In genomic region chr7:44215531-44215930, GRCh38 we compare ENCODE assay signal across 17 cellular contexts. TPM values are rescaled to one million over a fixed set of nuclear protein-coding genes. Genes with fewer than 3 reads are reported as not detected.
DNase-seq lines count a peak whose midpoint lies in the region; ATAC-seq and TF ChIP-seq lines count a peak whose summit lies in the region.
"Had no signal": no experiment of that assay in that cellular context is flagged by ENCODE, and none has a peak within 500 bp of the region (broad histone marks: within the 10 kb centered on the region; RNA-seq: fewer than 3 reads in every experiment).

No MANE protein-coding gene starts in this region.

- TF ChIP-seq EP300 in neural cell (conservative IDR thresholded peaks at IDR 0.05; ENCODE audit: poor library complexity, severe bottlenecking) = no peak

- no peaks in the 10 kb centered on the region for H3K9me3 ChIP-seq in HEK293 (ENCODE audit: control insufficient read depth, insufficient read depth, low read depth, low read length)
- peaks cover 5% of the 10 kb centered on the region for H3K9me3 ChIP-seq in neural cell (ENCODE audit: low read length)
- H3K9me3 ChIP-seq: left ventricle myocardium inferior, neutrophil, SJCRH30 had no signal

- H4K20me1 ChIP-seq in neural cell (ENCODE audit: insufficient read depth) = no peaks in the 10 kb centered on the region

- DNase-seq in DMS53 treated with DMSO at 0.1 percent for 48 hours (lab: John Stamatoyannopoulos, UW; ENCODE audit: unreplicated experiment) (peak; percentile 72), NCI-H69 (lab: John Stamatoyannopoulos, UW) (peak; percentile 66), RKO (ENCODE audit: low spot score) (no peak)
- DNase-seq: activated B cell treated with CpG ODN at 0.5 μM for 24 hours; activated CD4-positive, alpha-beta memory T cell treated with anti-CD3 and anti-CD28 coated beads for 36 hours; activated naive CD4-positive, alpha-beta T cell treated with anti-CD3 and anti-CD28 coated beads, Interleukin-2, amount 50 U/mL, for 16 hours; activated T-cell treated with anti-CD3 and anti-CD28 coated beads, Interleukin-2, amount 50 U/mL, for 24 hours; GOT3; left ventricle myocardium inferior; OCI-M1; SJCRH30; T-helper 2 cell had no signal

- H3K27ac ChIP-seq in HEK293 (ENCODE audit: extremely low read depth, low read depth, low read length) (no peak overlapping the region), neural cell (ENCODE audit: low read length) (no peak overlapping the region)
- H3K27ac ChIP-seq: left ventricle myocardium inferior, neutrophil, SJCRH30 had no signal

- TF ChIP-seq RAD21 in neural cell (conservative IDR thresholded peaks at IDR 0.05) = no peak

- H3K4me1 ChIP-seq in HEK293 (ENCODE audit: control insufficient read depth, insufficient read depth, low read length) = no peaks in the 10 kb centered on the region
- H3K4me1 ChIP-seq: left ventricle myocardium inferior had no signal

- H3K4me2 ChIP-seq in neural cell (ENCODE audit: low read length) = no peak overlapping the region

- H3K4me3 ChIP-seq in HEK293 (ENCODE audit: low read depth, low read length) = no peak overlapping the region
- H3K4me3 ChIP-seq in neural cell (ENCODE audit: low read length) = no peak overlapping the region
- H3K4me3 ChIP-seq: left ventricle myocardium inferior, SJCRH30 had no signal

- no peak for ATAC-seq in HG03045 (IDR thresholded peaks at IDR 0.05; ENCODE audit: unreplicated experiment)
- ATAC-seq in GM18907 (IDR thresholded peaks at IDR 0.05; ENCODE audit: unreplicated experiment) = no peak

- CTCF ChIA-PET in HEK293 (lab: Yijun Ruan, JAX) = interaction anchor here (0.7 to 3.3 kb wide), 2 partner anchors 10 to 13 kb away, joined by 3 to 13 read pairs; no protein-coding TSS in a partner anchor

- H3K36me3 ChIP-seq in HEK293 (ENCODE audit: control insufficient read depth in 2 of 2, insufficient read depth in 1 of 2, low read length in 2 of 2) = peaks cover 0 to 29% of the 10 kb centered on the region in 2 experiments; a peak in 1 of 3 replicates
- no peaks in the 10 kb centered on the region for H3K36me3 ChIP-seq in neural cell (ENCODE audit: insufficient read depth, low read length)

- no peak overlapping the region for H2AFZ ChIP-seq in neural cell (ENCODE audit: low read depth, low read length)

- no peaks in the 10 kb centered on the region for H3K79me2 ChIP-seq in neural cell (replicated peaks; ENCODE audit: insufficient read depth, low read length)

- TF ChIP-seq CTCF in HEK293 (tag by site-specific recombination; IDR thresholded peaks at IDR 0.05) (no peak), neural cell (IDR thresholded peaks at IDR 0.05; ENCODE audit: poor library complexity, severe bottlenecking) (no peak)

- no peaks in the 10 kb centered on the region for H3K27me3 ChIP-seq in neural cell (ENCODE audit: insufficient read depth, low read depth, low read length)
- H3K27me3 ChIP-seq: neutrophil, SJCRH30 had no signal

- no peak overlapping the region for H3K9ac ChIP-seq in neural cell (ENCODE audit: low read length)

- POLR2A ChIA-PET in HEK293 (lab: Yijun Ruan, JAX) = interaction anchor here (1.1 kb wide), 1 partner anchor 366 kb away, joined by 3 read pairs; no protein-coding TSS in a partner anchor

- H3K9me2 ChIP-seq in neural cell (ENCODE audit: insufficient read depth, low read length) = no peaks in the 10 kb centered on the region

- no peaks in the 10 kb centered on the region for H3F3A ChIP-seq in neural cell (ENCODE audit: insufficient read depth, low read length, poor library complexity, severe bottlenecking)

TF ChIP-seq in HEK293, 187 proteins besides CTCF, POLR2A, EP300 and RAD21:
- no peak for TF ChIP-seq ZNF350 (tag by site-specific recombination; IDR thresholded peaks at IDR 0.05)
- TF ChIP-seq ZNF274 (IDR thresholded peaks at IDR 0.05; ENCODE audit: low read length) = no peak
- no peak for TF ChIP-seq ZNF274 (tag by site-specific recombination; IDR thresholded peaks at IDR 0.05; ENCODE audit: borderline replicate concordance)
- TF ChIP-seq ZNF792 (tag by site-specific recombination; IDR thresholded peaks at IDR 0.05) = no peak
- 0 out of 2 replicates have a peak, but pooled peaks have one; percentile 54 for TF ChIP-seq ZEB2 (tag by site-specific recombination; IDR thresholded peaks at IDR 0.05)

TF ChIP-seq in neural cell, 6 proteins besides CTCF, POLR2A, EP300 and RAD21:
- TF ChIP-seq POLR2AphosphoS5 (IDR thresholded peaks at IDR 0.05) = peak; percentile 10
- TF ChIP-seq REST (IDR thresholded peaks at IDR 0.05; ENCODE audit: borderline replicate concordance) = no peak

RNA-seq across cellular contexts. Expression of gene YKT6, which starts 14.8 kb away (rescaled TPM):
- 93.4 and 114 TPM in 2 replicates for polyA plus RNA-seq in neural cell
- polyA minus RNA-seq in neural cell = 111 and 112 TPM in 2 replicates

RNA-seq across cellular contexts. Expression of gene GCK, which starts 26.3 kb away (rescaled TPM):
- 7.4 and 9.0 TPM in 2 replicates for polyA plus RNA-seq in neural cell
- polyA minus RNA-seq in neural cell = 7.5 and 9.1 TPM in 2 replicates
